1 cellular context compared by ENCODE assay signal in the genomic region with DNA sequence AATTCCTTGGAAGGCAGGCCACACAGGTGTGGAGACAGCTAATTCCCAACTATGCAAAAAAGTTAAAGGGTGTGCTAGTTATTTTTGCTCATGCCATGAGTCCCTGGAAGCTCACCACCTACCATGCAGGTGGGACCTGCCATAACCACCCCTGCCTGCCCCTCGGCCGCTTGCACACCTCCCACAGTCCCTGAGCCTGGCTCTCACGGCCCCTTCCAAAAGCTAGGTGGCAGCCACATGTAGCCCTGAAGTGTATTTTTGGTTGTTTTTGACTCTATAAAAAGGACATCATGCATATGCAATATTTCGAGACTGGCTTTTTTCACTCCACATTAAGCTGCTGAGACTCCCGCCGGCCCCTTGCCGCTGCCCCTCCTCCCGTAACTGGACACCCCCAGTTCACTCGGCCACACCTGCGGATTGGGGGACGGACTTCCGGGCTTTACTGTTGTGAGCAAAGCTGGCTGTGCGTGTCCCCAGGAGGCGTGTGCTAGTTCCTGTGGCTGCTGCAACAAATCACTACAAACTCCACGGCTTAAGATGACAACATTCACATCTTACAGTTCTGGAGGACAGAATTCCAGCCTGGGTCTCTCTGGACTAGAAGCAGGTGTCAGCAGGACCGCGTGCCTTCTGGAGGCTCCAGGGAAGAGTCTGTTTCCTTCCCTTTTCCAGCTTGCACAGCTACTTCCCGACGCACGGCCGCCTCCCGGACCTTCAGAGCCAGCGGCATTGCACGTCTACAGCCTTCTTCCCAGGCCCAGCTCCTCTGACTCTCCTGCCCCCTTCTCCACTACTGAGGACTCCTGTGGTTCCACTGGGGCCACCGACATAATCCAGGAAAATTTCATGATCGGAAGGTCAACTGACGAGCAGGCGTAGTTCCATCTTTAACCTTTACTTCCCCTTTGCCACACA.
TF ChIP-seq lines count a peak whose summit lies in the region.

No MANE protein-coding gene starts in this region.

TF ChIP-seq in GM12878, 131 proteins besides CTCF, POLR2A, EP300 and RAD21:
- TF ChIP-seq KLF5 (IDR thresholded peaks at IDR 0.05; ENCODE audit: partially characterized antibody) (no peak), EED (IDR thresholded peaks at IDR 0.05; ENCODE audit: low read depth) (no peak), SREBF1 (IDR thresholded peaks at IDR 0.05; ENCODE audit: low read length) (no peak), JUNB (IDR thresholded peaks at IDR 0.05) (no peak)
